Comparison of ENCODE assay signal across 8 cellular contexts in genomic region chr11:85663080-85663729, GRCh38. TPM values are rescaled to one million over a fixed set of nuclear protein-coding genes. Genes with fewer than 3 reads are reported as not detected.
DNase-seq lines count a peak whose midpoint lies in the region; ATAC-seq and TF ChIP-seq lines count a peak whose summit lies in the region.

No MANE protein-coding gene starts in this region.

- H3K27me3 Mint-ChIP-seq in activated CD4-positive, alpha-beta memory T cell treated with anti-CD3 and anti-CD28 coated beads, Interleukin-2, amount 10 ng/mL, durations not matched to agents 7 days and 5 days = no peaks in the 10 kb centered on the region
- no peaks in the 10 kb centered on the region for H3K27me3 Mint-ChIP-seq in stimulated activated memory B cell treated with anti-CD40 and anti-IgM and Interleukin-4, amounts not matched to agents 10 μg/mL and 1 μg/mL and 100 μg/mL, for 72 hours

- peaks cover 0 to 50% (median 14%) of the 10 kb centered on the region in 9 donors for H3K36me3 ChIP-seq in heart right ventricle
- no peaks in the 10 kb centered on the region for H3K36me3 ChIP-seq in iPS-15b (ENCODE audit: control insufficient read depth, insufficient read depth, low read length)

- H3K27ac Mint-ChIP-seq in activated CD4-positive, alpha-beta memory T cell treated with anti-CD3 and anti-CD28 coated beads, Interleukin-2, amount 10 ng/mL, durations not matched to agents 7 days and 5 days = peak overlapping the region; percentile 94
- H3K27ac Mint-ChIP-seq in stimulated activated memory B cell treated with anti-CD40 and anti-IgM and Interleukin-4, amounts not matched to agents 10 μg/mL and 1 μg/mL and 100 μg/mL, for 72 hours = peak overlapping the region; percentile 91

- H3K27ac ChIP-seq in heart right ventricle = peak overlapping the region in 9 of 10 donors; percentile 51 to 100 (median 98)

- H3K4me1 Mint-ChIP-seq in activated CD4-positive, alpha-beta memory T cell treated with anti-CD3 and anti-CD28 coated beads, Interleukin-2, amount 10 ng/mL, durations not matched to agents 7 days and 5 days = peaks cover 43% of the 10 kb centered on the region
- peaks cover 41% of the 10 kb centered on the region for H3K4me1 Mint-ChIP-seq in stimulated activated memory B cell treated with anti-CD40 and anti-IgM and Interleukin-4, amounts not matched to agents 10 μg/mL and 1 μg/mL and 100 μg/mL, for 72 hours

- peaks cover 57% of the 10 kb centered on the region for H3K36me3 Mint-ChIP-seq in activated CD4-positive, alpha-beta memory T cell treated with anti-CD3 and anti-CD28 coated beads, Interleukin-2, amount 10 ng/mL, durations not matched to agents 7 days and 5 days (ENCODE audit: low read depth)
- H3K36me3 Mint-ChIP-seq in stimulated activated memory B cell treated with anti-CD40 and anti-IgM and Interleukin-4, amounts not matched to agents 10 μg/mL and 1 μg/mL and 100 μg/mL, for 72 hours = peaks cover 39% of the 10 kb centered on the region

- peak overlapping the region; percentile 97 for H3K4me3 Mint-ChIP-seq in activated CD4-positive, alpha-beta memory T cell treated with anti-CD3 and anti-CD28 coated beads, Interleukin-2, amount 10 ng/mL, durations not matched to agents 7 days and 5 days
- H3K4me3 Mint-ChIP-seq in stimulated activated memory B cell treated with anti-CD40 and anti-IgM and Interleukin-4, amounts not matched to agents 10 μg/mL and 1 μg/mL and 100 μg/mL, for 72 hours = peak overlapping the region; percentile 96

- H3K27me3 ChIP-seq in heart right ventricle = no peaks in the 10 kb centered on the region
- no peaks in the 10 kb centered on the region for H3K27me3 ChIP-seq in iPS-15b (ENCODE audit: control insufficient read depth, insufficient read depth, low read length)

- intact Hi-C loops in heart right ventricle (cut with DNase I) (loop anchor here in 2 of 10 donors (2.0 to 5.0 kb wide), 2 partner anchors 14 to 36 kb away; partner anchors contain the start of genes DLG2 (in 1 of the 2) and TMEM126B (in 1 of the 2)), left cardiac atrium (cut with DNase I) (no loop called here)

- no peak for ATAC-seq in heart right ventricle
- ATAC-seq in left cardiac atrium = no peak
- ATAC-seq in stimulated activated memory B cell treated with anti-CD40 and anti-IgM and Interleukin-4, amounts not matched to agents 10 μg/mL and 1 μg/mL and 100 μg/mL, for 72 hours = no peak
- no peak for ATAC-seq in GM21390 (IDR thresholded peaks at IDR 0.05; ENCODE audit: unreplicated experiment)
- no peak for ATAC-seq in HG02852 (IDR thresholded peaks at IDR 0.05; ENCODE audit: unreplicated experiment)

- H3K9ac ChIP-seq in iPS-15b (ENCODE audit: low read depth, low read length) = peak overlapping the region; percentile 96

- CTCF ChIA-PET in activated CD4-positive, alpha-beta memory T cell treated with anti-CD3 and anti-CD28 coated beads, Interleukin-2, amount 10 ng/mL, durations not matched to agents 7 days and 5 days (lab: Charles Lee) = interaction anchor here (1.1 to 2.9 kb wide), 6 partner anchors 12 to 192 kb away, joined by 3 to 16 read pairs (median 8); partner anchors contain the start of genes CCDC83, TMEM126A and TMEM126B

- DNase-seq in heart right ventricle (no peak), left cardiac atrium (no peak), NCI-H1436 treated with DMSO at 0.1 percent for 48 hours (lab: John Stamatoyannopoulos, UW) (no peak)
- no peak for DNase-seq in activated CD4-positive, alpha-beta memory T cell treated with anti-CD3 and anti-CD28 coated beads, Interleukin-2, amount 10 ng/mL, durations not matched to agents 7 days and 5 days

- no peak for TF ChIP-seq CTCF in heart right ventricle (IDR thresholded peaks at IDR 0.05)

- H3K4me1 ChIP-seq in heart right ventricle (peaks cover 4 to 61% (median 54%) of the 10 kb centered on the region in 9 donors), iPS-15b (ENCODE audit: control insufficient read depth, insufficient read depth, low read length) (peaks cover 2% of the 10 kb centered on the region)

- H3K9me3 ChIP-seq in heart right ventricle (no peaks in the 10 kb centered on the region), iPS-15b (ENCODE audit: control insufficient read depth, insufficient read depth, low read length) (no peaks in the 10 kb centered on the region)

- H3K4me3 ChIP-seq in heart right ventricle = peak overlapping the region; percentile 64 to 98 (median 88)
- H3K4me3 ChIP-seq in iPS-15b (ENCODE audit: low read depth, low read length) = peak overlapping the region; percentile 95

- POLR2A ChIA-PET in activated CD4-positive, alpha-beta memory T cell treated with anti-CD3 and anti-CD28 coated beads, Interleukin-2, amount 10 ng/mL, durations not matched to agents 7 days and 5 days (lab: Charles Lee) = interaction anchor here (0.9 to 8.5 kb wide), 22 partner anchors 11 to 639 kb away, joined by 3 to 220 read pairs (median 7); partner anchors contain the start of genes CCDC83, CCDC89, DLG2 and HIKESHI

- H3K9me3 Mint-ChIP-seq in activated CD4-positive, alpha-beta memory T cell treated with anti-CD3 and anti-CD28 coated beads, Interleukin-2, amount 10 ng/mL, durations not matched to agents 7 days and 5 days = no peaks in the 10 kb centered on the region
- H3K9me3 Mint-ChIP-seq in stimulated activated memory B cell treated with anti-CD40 and anti-IgM and Interleukin-4, amounts not matched to agents 10 μg/mL and 1 μg/mL and 100 μg/mL, for 72 hours = no peaks in the 10 kb centered on the region

- WGBS in heart right ventricle, 2 donors = 2% methylated on average over 10 of the region's 10 CpGs

RNA-seq across cellular contexts. Expression of gene CREBZF, which starts 1.7 kb away (rescaled TPM):
- total RNA-seq in heart right ventricle (10 to 100 TPM; 10.5 to 17.7 (median 13.0) TPM), left cardiac atrium (10 to 100 TPM; 13.8 to 17.1 TPM)
- 10 to 100 TPM in 1 of 2 donors, 1 to 10 TPM in 1; 9.9 to 20.6 TPM for polyA plus RNA-seq in heart right ventricle
- total RNA-seq in activated CD4-positive, alpha-beta memory T cell treated with anti-CD3 and anti-CD28 coated beads, Interleukin-2, amount 10 ng/mL, durations not matched to agents 7 days and 5 days = 10 to 100 TPM; 66.0 to 68.4 TPM

RNA-seq across cellular contexts. Expression of gene TMEM126A, which starts 15.4 kb away (rescaled TPM):
- 10 to 100 TPM; 56.9 to 79.3 (median 67.3) TPM for total RNA-seq in heart right ventricle
- 100 to 1,000 TPM; 107 to 153 TPM for polyA plus RNA-seq in heart right ventricle
- 10 to 100 TPM; 59.8 to 61.5 TPM for total RNA-seq in left cardiac atrium
- total RNA-seq in activated CD4-positive, alpha-beta memory T cell treated with anti-CD3 and anti-CD28 coated beads, Interleukin-2, amount 10 ng/mL, durations not matched to agents 7 days and 5 days = 10 to 100 TPM; 31.8 to 35.6 TPM

RNA-seq across cellular contexts. Expression of gene CCDC89, which starts 22.8 kb away (rescaled TPM):
- total RNA-seq in heart right ventricle = under 1 TPM; 0.22 to 0.83 (median 0.59) TPM
- under 1 TPM; 0.29 to 0.38 TPM for polyA plus RNA-seq in heart right ventricle
- 1 to 10 TPM in 1 of 2 donors, under 1 TPM in 1; 0.39 to 1.0 TPM for total RNA-seq in left cardiac atrium
- total RNA-seq in activated CD4-positive, alpha-beta memory T cell treated with anti-CD3 and anti-CD28 coated beads, Interleukin-2, amount 10 ng/mL, durations not matched to agents 7 days and 5 days = 1 to 10 TPM; 1.1 to 1.7 TPM

RNA-seq across cellular contexts. Expression of gene TMEM126B, which starts 34.8 kb away (rescaled TPM):
- 10 to 100 TPM; 44.3 to 63.2 (median 51.6) TPM for total RNA-seq in heart right ventricle
- polyA plus RNA-seq in heart right ventricle = 100 to 1,000 TPM in 1 of 2 donors, 10 to 100 TPM in 1; 62.7 to 137 TPM
- 10 to 100 TPM; 48.4 to 55.5 TPM for total RNA-seq in left cardiac atrium
- total RNA-seq in activated CD4-positive, alpha-beta memory T cell treated with anti-CD3 and anti-CD28 coated beads, Interleukin-2, amount 10 ng/mL, durations not matched to agents 7 days and 5 days = 10 to 100 TPM; 48.8 to 50.3 TPM

RNA-seq across cellular contexts. Expression of gene DLG2, which starts 36.1 kb away (rescaled TPM):
- total RNA-seq in heart right ventricle = 10 to 100 TPM in 2 of 10 donors, 1 to 10 TPM in 8; 6.2 to 14.8 (median 8.0) TPM
- polyA plus RNA-seq in heart right ventricle = 1 to 10 TPM; 1.0 to 1.9 TPM
- total RNA-seq in left cardiac atrium = 1 to 10 TPM; 5.9 to 7.4 TPM
- 1 to 10 TPM; 1.3 to 1.7 TPM for total RNA-seq in activated CD4-positive, alpha-beta memory T cell treated with anti-CD3 and anti-CD28 coated beads, Interleukin-2, amount 10 ng/mL, durations not matched to agents 7 days and 5 days
